ENCODE assay signal across 25 cellular contexts in the genomic region with DNA sequence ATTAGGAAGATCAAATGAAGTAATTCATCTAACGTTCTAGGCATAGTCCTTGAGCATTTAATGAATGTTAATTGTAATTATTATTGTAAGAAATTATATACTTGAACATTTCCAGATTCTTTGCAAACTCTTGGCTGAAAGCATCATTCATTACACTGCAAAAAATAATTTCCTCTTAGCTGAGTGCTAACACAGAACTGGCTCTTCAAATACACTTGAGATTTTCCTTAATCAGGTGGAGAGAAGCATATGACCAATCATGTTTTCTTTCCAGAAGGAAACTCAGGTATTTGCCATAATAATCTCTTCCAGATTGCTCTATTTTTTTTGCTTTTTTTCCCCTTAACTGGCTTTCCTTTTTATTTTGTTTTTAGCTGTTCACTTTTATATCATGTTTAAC.
"Had no signal": no experiment of that assay in that cellular context is flagged by ENCODE, and none has a peak within 500 bp of the region (broad histone marks: within the 10 kb centered on the region; RNA-seq: fewer than 3 reads in every experiment).

No MANE protein-coding gene starts in this region.

- H3K36me3 ChIP-seq: brain microvascular endothelial cell, cardiac muscle cell, MG63, Peyer's patch, SJSA1 had no signal

- ATAC-seq: activated CD4-positive, CD25-positive, alpha-beta regulatory T cell treated with anti-CD3 and anti-CD28 coated beads, Interleukin-2, amount 50 U/mL, for 24 hours; SK-N-SH treated with all-trans-retinoic acid at 6 μM for 48 hours had no signal

- H3K4me3 Mint-ChIP-seq: activated CD4-positive, alpha-beta memory T cell treated with anti-CD3 and anti-CD28 coated beads for 36 hours; activated CD4-positive, alpha-beta T cell treated with anti-CD3 and anti-CD28 coated beads, Interleukin-2, amount 10 ng/mL, durations not matched to agents 7 days and 5 days; activated naive CD4-positive, alpha-beta T cell treated with anti-CD3 and anti-CD28 coated beads for 36 hours; activated T-helper 1 cell treated with anti-CD3 and anti-CD28 coated beads, Interleukin-12 subunit alpha, Interleukin-12 subunit beta, Interleukin-2, Interleukin-4 antibody, amounts not matched to agents 30 ng/mL and 10 ng/mL and 1 ng/mL, durations not matched to agents 14 hours and 24 hours and 36 hours had no signal

- H3K4me3 ChIP-seq: cardiac muscle cell, MG63, Peyer's patch, SJSA1 had no signal

- DNase-seq: activated CD4-positive, alpha-beta memory T cell treated with anti-CD3 and anti-CD28 coated beads for 36 hours; activated CD4-positive, alpha-beta T cell treated with anti-CD3 and anti-CD28 coated beads, Interleukin-2, amount 10 ng/mL, durations not matched to agents 7 days and 5 days; activated CD8-positive, alpha-beta memory T cell treated with anti-CD3 and anti-CD28 coated beads, Interleukin-2, amount 50 U/mL, for 4 hours; activated gamma-delta T cell; activated naive CD4-positive, alpha-beta T cell treated with anti-CD3 and anti-CD28 coated beads for 36 hours; brain microvascular endothelial cell; cerebellar nuclear complex; IMR-90; KG1; MG63; MV-4-11; NCI-H1092 treated with DMSO at 0.1 percent for 48 hours; NCI-H1417 treated with DMSO at 0.1 percent for 48 hours; NCI-H1694; NCI-H2029 treated with DMSO at 0.1 percent for 48 hours; NCI-H524; Peyer's patch; Right ventricle myocardium superior; SW 1271 had no signal

- H3K27me3 ChIP-seq: brain microvascular endothelial cell, cardiac muscle cell, MG63, Peyer's patch, SJSA1 had no signal

- H3K4me1 ChIP-seq: Peyer's patch had no signal

- H3K27me3 Mint-ChIP-seq: activated CD4-positive, alpha-beta memory T cell treated with anti-CD3 and anti-CD28 coated beads for 36 hours; activated CD4-positive, alpha-beta T cell treated with anti-CD3 and anti-CD28 coated beads, Interleukin-2, amount 10 ng/mL, durations not matched to agents 7 days and 5 days had no signal

- H3K9me3 Mint-ChIP-seq: activated CD4-positive, alpha-beta memory T cell treated with anti-CD3 and anti-CD28 coated beads for 36 hours; activated CD4-positive, alpha-beta T cell treated with anti-CD3 and anti-CD28 coated beads, Interleukin-2, amount 10 ng/mL, durations not matched to agents 7 days and 5 days; activated naive CD4-positive, alpha-beta T cell treated with anti-CD3 and anti-CD28 coated beads for 36 hours; activated T-helper 1 cell treated with anti-CD3 and anti-CD28 coated beads, Interleukin-12 subunit alpha, Interleukin-12 subunit beta, Interleukin-2, Interleukin-4 antibody, amounts not matched to agents 30 ng/mL and 10 ng/mL and 1 ng/mL, durations not matched to agents 14 hours and 24 hours and 36 hours had no signal

- H3K9me3 ChIP-seq: MG63, Peyer's patch, SJSA1 had no signal

- H3K27ac ChIP-seq: brain microvascular endothelial cell, cardiac muscle cell, Peyer's patch, RWPE1, SJSA1 had no signal

- H3K27ac Mint-ChIP-seq: activated CD4-positive, alpha-beta memory T cell treated with anti-CD3 and anti-CD28 coated beads for 36 hours; activated CD4-positive, alpha-beta T cell treated with anti-CD3 and anti-CD28 coated beads, Interleukin-2, amount 10 ng/mL, durations not matched to agents 7 days and 5 days; activated naive CD4-positive, alpha-beta T cell treated with anti-CD3 and anti-CD28 coated beads for 36 hours; activated T-helper 1 cell treated with anti-CD3 and anti-CD28 coated beads, Interleukin-12 subunit alpha, Interleukin-12 subunit beta, Interleukin-2, Interleukin-4 antibody, amounts not matched to agents 30 ng/mL and 10 ng/mL and 1 ng/mL, durations not matched to agents 14 hours and 24 hours and 36 hours had no signal
